Comparison of ENCODE assay signal across 8 cellular contexts in the genomic region with DNA sequence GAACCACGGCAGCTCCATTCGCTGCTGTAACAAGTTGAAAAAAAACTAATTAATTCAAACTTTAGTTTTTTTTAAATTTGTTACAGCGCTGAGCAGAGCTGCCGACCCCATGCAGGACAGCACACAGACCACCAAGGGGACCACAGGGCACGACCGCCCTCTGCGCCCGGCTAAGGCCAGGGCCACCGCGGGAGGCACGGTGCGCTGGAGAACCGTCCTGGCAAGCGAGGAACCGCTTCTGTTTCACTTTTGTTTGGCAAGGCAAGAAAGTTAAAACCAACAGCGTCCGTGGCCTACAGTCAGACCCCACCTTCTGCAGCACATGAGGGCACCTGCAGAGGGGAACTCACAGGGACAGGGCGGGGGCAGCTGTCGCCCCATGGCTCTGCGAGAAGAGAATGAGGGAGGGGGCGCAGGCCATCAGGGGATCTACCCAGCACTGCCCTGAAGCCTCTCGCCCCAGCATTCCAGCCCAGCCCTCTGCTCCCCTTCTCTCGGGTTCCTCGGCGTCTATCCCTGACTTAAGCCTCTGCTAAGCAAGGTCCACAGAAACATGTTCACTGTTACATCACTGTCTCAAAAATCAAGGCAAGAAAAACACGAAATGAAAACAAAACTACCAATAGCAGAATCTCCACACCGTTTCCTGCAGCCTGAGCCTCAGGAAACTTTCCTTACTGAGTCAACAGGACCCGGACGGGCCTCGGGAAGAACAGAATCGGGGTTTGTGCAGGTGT.
A peak's percentile ranks its signal among the peaks of the same experiment; 100 is the strongest.
DNase-seq lines count a peak whose midpoint lies in the region; ATAC-seq and TF ChIP-seq lines count a peak whose summit lies in the region.

No MANE protein-coding gene starts in this region.

- ATAC-seq in CD8-positive, alpha-beta T cell = peak; percentile 80
- ATAC-seq in HG03066 (IDR thresholded peaks at IDR 0.05; ENCODE audit: low read depth, unreplicated experiment) (peak; percentile 40), GM18858 (IDR thresholded peaks at IDR 0.05; ENCODE audit: unreplicated experiment) (no peak)
- peak; percentile 55 to 79 for ATAC-seq in activated T-cell treated with anti-CD3 and anti-CD28 coated beads, Interleukin-2, amount 50 U/mL, for 72 hours (replicated peaks in 1 of 2)

- no peak for TF ChIP-seq POLR2A in erythroblast (IDR thresholded peaks at IDR 0.05; ENCODE audit: low read length)

- peak in 3 of 7 experiments; percentile 19 to 67 (median 31) for DNase-seq in CD8-positive, alpha-beta T cell
- peak; percentile 10 to 44 for DNase-seq in activated T-cell treated with anti-CD3 and anti-CD28 coated beads, Interleukin-2, amount 50 U/mL, for 72 hours
- DNase-seq in left ventricle myocardium inferior (no peak), NCI-H1105 (lab: John Stamatoyannopoulos, UW) (no peak), erythroblast (lab: John Stamatoyannopoulos, UW) (no peak)
- DNase-seq in stimulated activated naive CD4-positive, alpha-beta T cell treated with Interleukin-2 at 50 U/mL for 16 hours (lab: John Stamatoyannopoulos, UW) = peak; percentile 9

- no peaks in the 10 kb centered on the region for H3K4me1 ChIP-seq in CD8-positive, alpha-beta T cell (ENCODE audit: insufficient read depth, low read length)
- H3K4me1 ChIP-seq in left ventricle myocardium inferior = peaks cover 48% of the 10 kb centered on the region

- no peaks in the 10 kb centered on the region for H3K9me3 Mint-ChIP-seq in CD8-positive, alpha-beta T cell
- no peaks in the 10 kb centered on the region for H3K9me3 Mint-ChIP-seq in activated T-cell treated with anti-CD3 and anti-CD28 coated beads, Interleukin-2, amount 50 U/mL, for 72 hours

- H3K4me3 Mint-ChIP-seq in CD8-positive, alpha-beta T cell = peak overlapping the region; percentile 83
- H3K4me3 Mint-ChIP-seq in activated T-cell treated with anti-CD3 and anti-CD28 coated beads, Interleukin-2, amount 50 U/mL, for 72 hours = peak overlapping the region; percentile 77 to 83

- peak overlapping the region; percentile 93 for H3K27ac Mint-ChIP-seq in CD8-positive, alpha-beta T cell
- peak overlapping the region; percentile 97 for H3K27ac Mint-ChIP-seq in activated T-cell treated with anti-CD3 and anti-CD28 coated beads, Interleukin-2, amount 50 U/mL, for 72 hours

- H3K4me1 Mint-ChIP-seq in CD8-positive, alpha-beta T cell (ENCODE audit: low read depth) = peaks cover 11% of the 10 kb centered on the region
- peaks cover 7% of the 10 kb centered on the region for H3K4me1 Mint-ChIP-seq in activated T-cell treated with anti-CD3 and anti-CD28 coated beads, Interleukin-2, amount 50 U/mL, for 72 hours (ENCODE audit: low read depth)

- TF ChIP-seq CTCF in CD8-positive, alpha-beta T cell (IDR thresholded peaks at IDR 0.05) = no peak
- TF ChIP-seq CTCF in left ventricle myocardium inferior (IDR thresholded peaks at IDR 0.05; ENCODE audit: borderline replicate concordance) = no peak

- H3K27me3 ChIP-seq in CD8-positive, alpha-beta T cell (ENCODE audit: insufficient read depth, low read length) = no peaks in the 10 kb centered on the region
- H3K27me3 ChIP-seq in left ventricle myocardium inferior (ENCODE audit: low read depth) = no peaks in the 10 kb centered on the region

- peak overlapping the region; percentile 53 for H3K4me3 ChIP-seq in CD8-positive, alpha-beta T cell (ENCODE audit: low read depth, low read length)
- H3K4me3 ChIP-seq in left ventricle myocardium inferior = peak overlapping the region; percentile 54

- intact Hi-C loops in CD8-positive, alpha-beta T cell (cut with DNase I, micrococcal nuclease) = loop anchor here in 1 of 2 experiments (5.0 kb wide), 1 partner anchor 33 kb away; no protein-coding TSS in a partner anchor
- intact Hi-C loops in left ventricle myocardium inferior (cut with micrococcal nuclease) = no loop called here

- CTCF ChIA-PET in CD8-positive, alpha-beta T cell (lab: Charles Lee) = interaction anchor here (1.2 to 1.6 kb wide), 2 partner anchors 16 to 25 kb away, joined by 3 read pairs; no protein-coding TSS in a partner anchor

- H3K27ac ChIP-seq in CD8-positive, alpha-beta T cell (ENCODE audit: low read depth, low read length) = peak overlapping the region; percentile 82
- H3K27ac ChIP-seq in left ventricle myocardium inferior (replicated peaks) = peak overlapping the region; percentile 62

- POLR2A ChIA-PET in CD8-positive, alpha-beta T cell (lab: Charles Lee) = interaction anchor here (1.4 to 1.5 kb wide), 2 partner anchors 15 to 21 kb away, joined by 4 to 9 read pairs; no protein-coding TSS in a partner anchor

- H3K9me3 ChIP-seq in CD8-positive, alpha-beta T cell (ENCODE audit: low read length) = no peaks in the 10 kb centered on the region
- no peaks in the 10 kb centered on the region for H3K9me3 ChIP-seq in left ventricle myocardium inferior (replicated peaks)

- no peaks in the 10 kb centered on the region for H3K36me3 ChIP-seq in CD8-positive, alpha-beta T cell (ENCODE audit: insufficient read depth, low read length)
- no peaks in the 10 kb centered on the region for H3K36me3 ChIP-seq in left ventricle myocardium inferior

- H3K36me3 Mint-ChIP-seq in CD8-positive, alpha-beta T cell = no peaks in the 10 kb centered on the region
- H3K36me3 Mint-ChIP-seq in activated T-cell treated with anti-CD3 and anti-CD28 coated beads, Interleukin-2, amount 50 U/mL, for 72 hours (ENCODE audit: insufficient read depth in 2 of 2) = no peaks in the 10 kb centered on the region

- H3K27me3 Mint-ChIP-seq in CD8-positive, alpha-beta T cell (ENCODE audit: low read depth) = peaks cover under 1% of the 10 kb centered on the region
- no peaks in the 10 kb centered on the region for H3K27me3 Mint-ChIP-seq in activated T-cell treated with anti-CD3 and anti-CD28 coated beads, Interleukin-2, amount 50 U/mL, for 72 hours (ENCODE audit: low read depth)

Comparison
In these comparisons a context has a peak if more than half of its experiments do, and no peak if none do; other contexts are left out.
1. DNase-seq: peak in activated T-cell treated with anti-CD3 and anti-CD28 coated beads, Interleukin-2, amount 50 U/mL, for 72 hours (2 of 2) and stimulated activated naive CD4-positive, alpha-beta T cell treated with Interleukin-2 at 50 U/mL for 16 hours (single experiment); none in left ventricle myocardium inferior (single experiment), NCI-H1105 (single experiment) and erythroblast (0 of 2).